ENCODE assay signal across 11 cellular contexts in the genomic region with DNA sequence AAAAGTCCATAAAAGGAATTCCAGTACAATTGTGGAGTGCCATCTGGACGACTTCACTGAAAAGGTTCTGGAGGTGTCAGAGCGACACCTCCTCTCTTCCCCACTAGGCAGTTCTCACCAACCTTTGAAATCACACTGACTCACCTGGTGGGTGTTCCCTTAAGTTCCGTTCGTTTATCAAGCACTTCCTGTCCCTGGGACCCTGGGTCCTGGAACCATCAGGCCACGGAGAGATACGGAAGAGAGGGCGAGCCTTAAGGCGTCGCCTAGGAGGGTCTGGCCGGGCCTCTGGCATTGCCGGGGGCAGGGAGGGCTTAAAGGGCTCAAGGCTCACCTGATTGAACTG. TPM values are rescaled to one million over a fixed set of nuclear protein-coding genes. Genes with fewer than 3 reads are reported as not detected.
DNase-seq lines count a peak whose midpoint lies in the region; ATAC-seq and TF ChIP-seq lines count a peak whose summit lies in the region.
"Had no signal": no experiment of that assay in that cellular context is flagged by ENCODE, and none has a peak within 500 bp of the region (broad histone marks: within the 10 kb centered on the region; RNA-seq: fewer than 3 reads in every experiment).

No MANE protein-coding gene starts in this region.

- no peak overlapping the region for H4K91ac ChIP-seq in IMR-90 (ENCODE audit: insufficient read depth, low read depth, low read length)

- H3K9me3 ChIP-seq in IMR-90 (ENCODE audit: control insufficient read depth, insufficient read depth, low read length) (no peaks in the 10 kb centered on the region), endodermal cell (ENCODE audit: control insufficient read depth, low read length) (no peaks in the 10 kb centered on the region), mucosa of stomach (ENCODE audit: control insufficient read depth, low read length) (no peaks in the 10 kb centered on the region), OCI-LY7 (ENCODE audit: low read length) (no peaks in the 10 kb centered on the region)

- no peak overlapping the region for H4K5ac ChIP-seq in IMR-90 (ENCODE audit: low read depth, low read length)

- H3K36me3 Mint-ChIP-seq in endodermal cell (ENCODE audit: low read depth), result no peaks in the 10 kb centered on the region

- H3K9ac ChIP-seq in IMR-90 (ENCODE audit: low read depth, low read length), result no peak overlapping the region
- no peak overlapping the region for H3K9ac ChIP-seq in endodermal cell (ENCODE audit: extremely low read depth, low read length, poor library complexity, severe bottlenecking)
- peak overlapping the region; percentile 42 for H3K9ac ChIP-seq in mucosa of stomach (ENCODE audit: low read length)

- no peaks in the 10 kb centered on the region for H3K9me3 Mint-ChIP-seq in endodermal cell
- H3K9me3 Mint-ChIP-seq: CD4-positive, alpha-beta T cell had no signal

- no peak overlapping the region for H2BK20ac ChIP-seq in IMR-90 (ENCODE audit: low read depth, low read length)

- no peak overlapping the region for H2BK15ac ChIP-seq in IMR-90 (ENCODE audit: low read depth, low read length)

- no TSS peak for BruUV-seq in IMR-90 (replicated peaks; lab: Mats Ljungman, UMichigan)
- BruUV-seq in OCI-LY7 (replicated peaks; lab: Mats Ljungman, UMichigan), result no TSS peak

- H3K79me1 ChIP-seq in IMR-90 (ENCODE audit: low read depth in 1 of 2, low read length in 2 of 2), result no peaks in the 10 kb centered on the region

- H2BK120ac ChIP-seq in IMR-90 (ENCODE audit: low read depth, low read length), result no peak overlapping the region

- WGBS in IMR-90 (ENCODE audit: extremely low coverage in 2 of 2, insufficient read length in 1 of 2), 2 experiments, result 50% methylated on average over 1 of the region's 11 CpGs; no CpG with 5 or more reads in 1 of the 2 experiments
- WGBS in endodermal cell (ENCODE audit: insufficient coverage in 1 of 2, insufficient read length in 1 of 2), 2 experiments, result 72% methylated on average over 10 to 11 of the region's 11 CpGs

- CTCF ChIA-PET in IMR-90 (lab: Yijun Ruan, JAX), result interaction anchor here (0.5 kb wide), 1 partner anchor 1024 kb away, joined by 3 read pairs; no protein-coding TSS in a partner anchor
- CTCF ChIA-PET in OCI-LY7 (lab: Charles Lee; ENCODE audit: unreplicated experiment), result no interaction called here

- H3K23ac ChIP-seq in IMR-90 (ENCODE audit: low read depth, low read length), result no peak overlapping the region

- H3K56ac ChIP-seq in IMR-90 (ENCODE audit: extremely low read depth, insufficient read depth, low read length), result no peak overlapping the region

- no peak for TF ChIP-seq RAD21 in IMR-90 (IDR thresholded peaks at IDR 0.05; ENCODE audit: low read length)

- no peak overlapping the region; the same call in 1 of the 2 replicates for H3K14ac ChIP-seq in IMR-90 (replicated peaks; ENCODE audit: low read depth, low read length)

- no peak overlapping the region for H2BK5ac ChIP-seq in IMR-90 (ENCODE audit: low read depth, low read length, poor library complexity, severe bottlenecking)

- TF ChIP-seq POLR2A in IMR-90 (IDR thresholded peaks at IDR 0.05; ENCODE audit: low read depth, low read length), result no peak

- H3K4me2 ChIP-seq in IMR-90 (ENCODE audit: low read depth, low read length) (peak overlapping the region; percentile 73), OCI-LY7 (ENCODE audit: low read length) (no peak overlapping the region)

- H2AFZ ChIP-seq in IMR-90 (replicated peaks; ENCODE audit: low read length, poor library complexity) (peak overlapping the region; percentile 90), OCI-LY7 (ENCODE audit: low read length) (no peak overlapping the region)

- H3K4me1 ChIP-seq in IMR-90 (ENCODE audit: control insufficient read depth, insufficient read depth, low read length) (no peaks in the 10 kb centered on the region), endodermal cell (ENCODE audit: control insufficient read depth, insufficient read depth, low read length) (no peaks in the 10 kb centered on the region), mucosa of stomach (ENCODE audit: control insufficient read depth, insufficient read depth, low read length) (no peaks in the 10 kb centered on the region), OCI-LY7 (ENCODE audit: insufficient read depth, low read length, poor library complexity, severe bottlenecking) (no peaks in the 10 kb centered on the region)

- H3K4me3 Mint-ChIP-seq in endodermal cell, result peak overlapping the region; percentile 74
- H3K4me3 Mint-ChIP-seq: CD4-positive, alpha-beta T cell had no signal

- DNase-seq in IMR-90 (no peak), endodermal cell (no peak), OCI-M1 (lab: John Stamatoyannopoulos, UW) (no peak), HCEC 1CT (no peak), OCI-LY7 (ENCODE audit: low spot score) (no peak), substantia nigra (lab: John Stamatoyannopoulos, UW) (no peak)
- DNase-seq: CD4-positive, alpha-beta T cell; NCI-H82 had no signal

- intact Hi-C loops in IMR-90 (cut with micrococcal nuclease), result no loop called here
- intact Hi-C loops in OCI-LY7 (cut with micrococcal nuclease; ENCODE audit: unreplicated experiment), result no loop called here

- dilution Hi-C loops in IMR-90 (cut with HindIII; ENCODE audit: low sequenced_read_pairs, unreplicated experiment), result no loop called here

- no peak overlapping the region for H2AK5ac ChIP-seq in IMR-90 (ENCODE audit: low read depth, low read length)

- TF ChIP-seq CTCF in 22Rv1 (IDR thresholded peaks at IDR 0.05) (no peak), IMR-90 (conservative IDR thresholded peaks at IDR 0.05; ENCODE audit: low read depth, low read length) (no peak), endodermal cell (conservative IDR thresholded peaks at IDR 0.05) (no peak), OCI-LY7 (conservative IDR thresholded peaks at IDR 0.05; ENCODE audit: low read length) (no peak)

- H3K4me3 ChIP-seq in IMR-90 (ENCODE audit: insufficient read depth, low read depth, low read length) (peak overlapping the region; percentile 52; the same call in 1 of the 2 replicates), endodermal cell (ENCODE audit: low read length) (peak overlapping the region; percentile 83), mucosa of stomach (ENCODE audit: low read length) (peak overlapping the region; percentile 48), OCI-LY7 (ENCODE audit: low read depth, low read length, poor library complexity, severe bottlenecking) (no peak overlapping the region)

- H3K4ac ChIP-seq in IMR-90 (ENCODE audit: low read depth, low read length), result no peak overlapping the region

- H3K27ac ChIP-seq in 22Rv1 (peak overlapping the region; percentile 33), IMR-90 (ENCODE audit: insufficient read depth, low read length) (no peak overlapping the region), endodermal cell (ENCODE audit: low read depth, low read length) (no peak overlapping the region), OCI-LY7 (ENCODE audit: low read depth, low read length, poor library complexity, severe bottlenecking) (no peak overlapping the region), substantia nigra (ENCODE audit: low read depth, low read length, poor library complexity, severe bottlenecking) (no peak overlapping the region)
- H3K27ac ChIP-seq: HL-60 had no signal

- H4K8ac ChIP-seq in IMR-90 (ENCODE audit: low read depth in 2 of 2, low read length in 2 of 2), result no peak overlapping the region

- H3K27me3 Mint-ChIP-seq in endodermal cell (ENCODE audit: insufficient read depth), result peaks cover 3% of the 10 kb centered on the region

- H3K4me1 Mint-ChIP-seq in endodermal cell, result peaks cover 9% of the 10 kb centered on the region

- H4K20me1 ChIP-seq in IMR-90 (ENCODE audit: insufficient read depth, low read length) (no peaks in the 10 kb centered on the region), OCI-LY7 (ENCODE audit: insufficient read depth, low read length) (no peaks in the 10 kb centered on the region)

- H3K9me2 ChIP-seq in OCI-LY7 (ENCODE audit: insufficient read depth, low read length), result no peaks in the 10 kb centered on the region

- H3K79me2 ChIP-seq in OCI-LY7 (ENCODE audit: insufficient read depth, low read depth, low read length), result no peaks in the 10 kb centered on the region

- POLR2A ChIA-PET in IMR-90 (lab: Charles Lee; ENCODE audit: unreplicated experiment) (no interaction called here), OCI-LY7 (lab: Charles Lee) (no interaction called here)

- H3K9me1 ChIP-seq in IMR-90 (ENCODE audit: insufficient read depth, low read length), result no peaks in the 10 kb centered on the region

- H3K36me3 ChIP-seq in IMR-90 (ENCODE audit: control insufficient read depth, insufficient read depth, low read length), result no peaks in the 10 kb centered on the region
- H3K36me3 ChIP-seq in endodermal cell (ENCODE audit: control insufficient read depth, insufficient read depth, low read length), result no peaks in the 10 kb centered on the region
- no peaks in the 10 kb centered on the region for H3K36me3 ChIP-seq in mucosa of stomach (ENCODE audit: control insufficient read depth, insufficient read depth, low read length)
- no peaks in the 10 kb centered on the region for H3K36me3 ChIP-seq in OCI-LY7 (ENCODE audit: insufficient read depth, low read length)

- no peak for ATAC-seq in IMR-90 (ENCODE audit: low read depth)

- H3K18ac ChIP-seq in IMR-90 (ENCODE audit: low read depth, low read length), result no peak overlapping the region

- H3K27me3 ChIP-seq in IMR-90 (ENCODE audit: control insufficient read depth, insufficient read depth, low read length), result no peaks in the 10 kb centered on the region
- H3K27me3 ChIP-seq in endodermal cell (ENCODE audit: control insufficient read depth, insufficient read depth, low read length, poor library complexity, severe bottlenecking), result peaks cover 5% of the 10 kb centered on the region
- H3K27me3 ChIP-seq in mucosa of stomach (ENCODE audit: control insufficient read depth, insufficient read depth, low read length), result no peaks in the 10 kb centered on the region

- H2AK9ac ChIP-seq in IMR-90 (replicated peaks; ENCODE audit: low read depth, low read length, poor library complexity), result no peak overlapping the region

- H3K27ac Mint-ChIP-seq in endodermal cell, result peak overlapping the region; percentile 90
- H3K27ac Mint-ChIP-seq: CD4-positive, alpha-beta T cell had no signal

- in situ Hi-C loops in IMR-90 (cut with MboI; ENCODE audit: low sequenced_read_pairs), result no loop called here

TF ChIP-seq in IMR-90, 13 proteins besides CTCF, POLR2A, EP300 and RAD21:
- TF ChIP-seq RFX5 (IDR thresholded peaks at IDR 0.05; ENCODE audit: low read depth, low read length), result no peak
- TF ChIP-seq CHD1 (IDR thresholded peaks at IDR 0.05; ENCODE audit: low read depth, low read length), result no peak
- no peak for TF ChIP-seq RCOR1 (IDR thresholded peaks at IDR 0.05; ENCODE audit: insufficient replicate concordance, low read length)

RNA-seq across cellular contexts. Expression of a gene that starts 0.3 kb away (rescaled TPM):
- total RNA-seq in IMR-90 (2012; rRNA removed), result under 0.01 TPM in 1 of 2 replicates, not detected in the other
- 0.10 TPM in 1 of 2 replicates, not detected in the other for polyA plus RNA-seq in IMR-90 (2012; rRNA removed)
- polyA plus RNA-seq in IMR-90 (2012; cell fraction: cytosol; rRNA removed), result not detected in 2 replicates
- polyA plus RNA-seq in IMR-90 (2012; cell fraction: nucleus; rRNA removed; ENCODE audit: low replicate concordance), result 0.01 TPM in 1 of 2 replicates, not detected in the other
- 1 to 10 TPM; 5.0 to 6.3 TPM for total RNA-seq in endodermal cell
- 2.5 TPM for polyA plus RNA-seq in endodermal cell (2013, experiment 1 of 2)
- polyA plus RNA-seq in endodermal cell (2013, experiment 2 of 2), result 1.1 TPM
- not detected in 2 replicates for total RNA-seq in OCI-LY7 (2014; rRNA removed; shearing (Covaris generic))
- not detected in 2 replicates for total RNA-seq in OCI-LY7 (2022)
- total RNA-seq: CD4-positive, alpha-beta T cell had no signal
